ENCODE assay signal across 18 cellular contexts in genomic region chr7:153389261-153389660, GRCh38.
"Had no signal": no experiment of that assay in that cellular context is flagged by ENCODE, and none has a peak within 500 bp of the region (broad histone marks: within the 10 kb centered on the region; RNA-seq: fewer than 3 reads in every experiment).

No MANE protein-coding gene starts in this region.

- H3K4me1 ChIP-seq: psoas muscle, spleen had no signal

- H3K9me3 ChIP-seq: psoas muscle had no signal

- H3K27me3 ChIP-seq: spleen had no signal

- ATAC-seq: effector memory CD8-positive, alpha-beta T cell; sciatic nerve; stimulated activated memory B cell treated with anti-CD40 and anti-IgM and Interleukin-4, amounts not matched to agents 10 μg/mL and 1 μg/mL and 100 μg/mL, for 72 hours had no signal

- FAIRE-seq: astrocyte, TTC549, urothelium cell line had no signal

- H3K36me3 Mint-ChIP-seq: activated naive CD4-positive, alpha-beta T cell treated with anti-CD3 and anti-CD28 coated beads, Interleukin-2, amount 50 U/mL, for 24 hours; stimulated activated memory B cell treated with anti-CD40 and anti-IgM and Interleukin-4, amounts not matched to agents 10 μg/mL and 1 μg/mL and 100 μg/mL, for 72 hours had no signal

- H3K4me3 ChIP-seq: psoas muscle, spleen had no signal

- DNase-seq: activated CD4-positive, alpha-beta T cell treated with anti-CD3 and anti-CD28 coated beads, Interleukin-2, amount 50 U/mL, for 4 hours; activated gamma-delta T cell; dermis blood vessel endothelial cell; effector memory CD8-positive, alpha-beta T cell; foreskin melanocyte; immature natural killer cell; occipital lobe; psoas muscle; spleen; stimulated activated CD4-positive, alpha-beta T cell treated with anti-CD3 and anti-CD28 coated beads, Interleukin-4, amount 100 ng/mL, for 4 hours; SW 1271 had no signal

- H3K4me1 Mint-ChIP-seq: activated naive CD4-positive, alpha-beta T cell treated with anti-CD3 and anti-CD28 coated beads, Interleukin-2, amount 50 U/mL, for 24 hours; immature natural killer cell; stimulated activated memory B cell treated with anti-CD40 and anti-IgM and Interleukin-4, amounts not matched to agents 10 μg/mL and 1 μg/mL and 100 μg/mL, for 72 hours had no signal

- H3K27ac Mint-ChIP-seq: activated naive CD4-positive, alpha-beta T cell treated with anti-CD3 and anti-CD28 coated beads, Interleukin-2, amount 50 U/mL, for 24 hours; effector memory CD8-positive, alpha-beta T cell; immature natural killer cell; stimulated activated memory B cell treated with anti-CD40 and anti-IgM and Interleukin-4, amounts not matched to agents 10 μg/mL and 1 μg/mL and 100 μg/mL, for 72 hours had no signal

- H3K27me3 Mint-ChIP-seq: activated naive CD4-positive, alpha-beta T cell treated with anti-CD3 and anti-CD28 coated beads, Interleukin-2, amount 50 U/mL, for 24 hours; effector memory CD8-positive, alpha-beta T cell; stimulated activated memory B cell treated with anti-CD40 and anti-IgM and Interleukin-4, amounts not matched to agents 10 μg/mL and 1 μg/mL and 100 μg/mL, for 72 hours had no signal

- H3K36me3 ChIP-seq: spleen had no signal

- H3K27ac ChIP-seq: epithelial cell of prostate, psoas muscle, spleen had no signal

- H3K4me3 Mint-ChIP-seq: activated naive CD4-positive, alpha-beta T cell treated with anti-CD3 and anti-CD28 coated beads, Interleukin-2, amount 50 U/mL, for 24 hours; effector memory CD8-positive, alpha-beta T cell; immature natural killer cell; stimulated activated memory B cell treated with anti-CD40 and anti-IgM and Interleukin-4, amounts not matched to agents 10 μg/mL and 1 μg/mL and 100 μg/mL, for 72 hours had no signal
